In genomic region chr12:57693659-57694458, GRCh38 we compare ENCODE assay signal across 8 cellular contexts. TPM values are rescaled to one million over a fixed set of nuclear protein-coding genes. Genes with fewer than 3 reads are reported as not detected.
DNase-seq lines count a peak whose midpoint lies in the region; ATAC-seq, FAIRE-seq and TF ChIP-seq lines count a peak whose summit lies in the region.

A gene with protein sequence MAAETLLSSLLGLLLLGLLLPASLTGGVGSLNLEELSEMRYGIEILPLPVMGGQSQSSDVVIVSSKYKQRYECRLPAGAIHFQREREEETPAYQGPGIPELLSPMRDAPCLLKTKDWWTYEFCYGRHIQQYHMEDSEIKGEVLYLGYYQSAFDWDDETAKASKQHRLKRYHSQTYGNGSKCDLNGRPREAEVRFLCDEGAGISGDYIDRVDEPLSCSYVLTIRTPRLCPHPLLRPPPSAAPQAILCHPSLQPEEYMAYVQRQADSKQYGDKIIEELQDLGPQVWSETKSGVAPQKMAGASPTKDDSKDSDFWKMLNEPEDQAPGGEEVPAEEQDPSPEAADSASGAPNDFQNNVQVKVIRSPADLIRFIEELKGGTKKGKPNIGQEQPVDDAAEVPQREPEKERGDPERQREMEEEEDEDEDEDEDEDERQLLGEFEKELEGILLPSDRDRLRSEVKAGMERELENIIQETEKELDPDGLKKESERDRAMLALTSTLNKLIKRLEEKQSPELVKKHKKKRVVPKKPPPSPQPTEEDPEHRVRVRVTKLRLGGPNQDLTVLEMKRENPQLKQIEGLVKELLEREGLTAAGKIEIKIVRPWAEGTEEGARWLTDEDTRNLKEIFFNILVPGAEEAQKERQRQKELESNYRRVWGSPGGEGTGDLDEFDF (plus strand): TSS chr12:57694132. CDS start chr12:57694162, 30 bp downstream.

- H3K9me3 Mint-ChIP-seq in T-cell (no peaks in the 10 kb centered on the region), progenitor cell of endocrine pancreas (ENCODE audit: low read depth) (peaks cover 7% of the 10 kb centered on the region)

- H3K9me3 ChIP-seq in left ventricle myocardium inferior (replicated peaks): no peaks in the 10 kb centered on the region

- H3K4me1 Mint-ChIP-seq in T-cell (peaks cover 8 to 20% (median 8%) of the 10 kb centered on the region in 3 donors), progenitor cell of endocrine pancreas (ENCODE audit: low read depth) (no peaks in the 10 kb centered on the region)

- H3K36me3 ChIP-seq in left ventricle myocardium inferior: peaks cover 26% of the 10 kb centered on the region
- H3K36me3 ChIP-seq in urinary bladder (ENCODE audit: insufficient read depth): no peaks in the 10 kb centered on the region

- CTCF ChIA-PET in T-cell (lab: Charles Lee): interaction anchor here (0.5 to 1.8 kb wide), 4 partner anchors 39 to 120 kb away, joined by 3 to 6 read pairs (median 4); partner anchors contain the start of gene TSFM (in 1 of the 2)

- H3K27me3 Mint-ChIP-seq in T-cell (peaks cover 2% of the 10 kb centered on the region in 2 donors), progenitor cell of endocrine pancreas (peaks cover 24% of the 10 kb centered on the region)

- H3K4me3 ChIP-seq in left ventricle myocardium inferior (peak within 1 kb of the TSS; percentile 92), urinary bladder (ENCODE audit: low read depth, low read length) (peak within 1 kb of the TSS; percentile 65)

- H3K36me3 Mint-ChIP-seq in T-cell (peaks cover 30% of the 10 kb centered on the region), progenitor cell of endocrine pancreas (ENCODE audit: insufficient read depth) (peaks cover 18% of the 10 kb centered on the region)

- H3K4me1 ChIP-seq in left ventricle myocardium inferior (peaks cover 13% of the 10 kb centered on the region), urinary bladder (ENCODE audit: insufficient read depth) (no peaks in the 10 kb centered on the region)

- WGBS in urinary bladder: under 1% methylated on average over 45 of the region's 45 CpGs

- H3K4me3 Mint-ChIP-seq in T-cell (no peak within 1 kb of the TSS), progenitor cell of endocrine pancreas (ENCODE audit: low read depth) (no peak within 1 kb of the TSS)

- peak; percentile 74 for DNase-seq in GM12892 (ENCODE audit: insufficient read length)
- peak; percentile 99 for DNase-seq in NCI-H1436 treated with DMSO at 0.1 percent for 48 hours (lab: John Stamatoyannopoulos, UW)
- DNase-seq in T-cell: peak; percentile 81 to 100 (median 96)
- peak; percentile 100 for DNase-seq in amniotic stem cell (lab: John Stamatoyannopoulos, UW)
- DNase-seq in left ventricle myocardium inferior: peak; percentile 94
- DNase-seq in progenitor cell of endocrine pancreas (ENCODE audit: low spot score, unreplicated experiment): peak; percentile 82

- H3K27ac Mint-ChIP-seq in T-cell (peak within 1 kb of the TSS in 1 of 2 donors; percentile 28), progenitor cell of endocrine pancreas (no peak within 1 kb of the TSS)

- peak; percentile 97 for FAIRE-seq in GM12892 (lab: Jason Lieb, UNC)

- no peaks in the 10 kb centered on the region for H3K27me3 ChIP-seq in left ventricle myocardium inferior (ENCODE audit: low read depth)

- intact Hi-C loops in left ventricle myocardium inferior (cut with micrococcal nuclease): no loop called here

- POLR2A ChIA-PET in T-cell (lab: Charles Lee): interaction anchor here in 1 of 2 donors (1.1 kb wide), 1 partner anchor 9 kb away, joined by 3 read pairs; no protein-coding TSS in a partner anchor

- peak; percentile 84 for TF ChIP-seq CTCF in left ventricle myocardium inferior (IDR thresholded peaks at IDR 0.05; ENCODE audit: borderline replicate concordance)
- TF ChIP-seq CTCF in progenitor cell of endocrine pancreas (IDR thresholded peaks at IDR 0.05; ENCODE audit: unreplicated experiment): peak; percentile 66

- peak; percentile 98 for TF ChIP-seq POLR2A in GM12892 (IDR thresholded peaks at IDR 0.05; ENCODE audit: low read depth, low read length)

- H3K27ac ChIP-seq in left ventricle myocardium inferior (replicated peaks) (peak within 1 kb of the TSS; percentile 86), urinary bladder (ENCODE audit: low read depth) (peak within 1 kb of the TSS; percentile 13)

- ATAC-seq in HG02852 (IDR thresholded peaks at IDR 0.05; ENCODE audit: unreplicated experiment): peak; percentile 97
- peak; percentile 94 to 96 (median 96) for ATAC-seq in T-cell (replicated peaks in 1 of 4)

RNA-seq across cellular contexts. Expression of the gene that starts here (rescaled TPM):
- 67.8 TPM for polyA plus RNA-seq in GM12892 (2012; ENCODE audit: missing spikeins)
- total RNA-seq in T-cell (100 to 1,000 TPM; 135 to 181 (median 164) TPM), left ventricle myocardium inferior (112 TPM), progenitor cell of endocrine pancreas (197 and 204 TPM in 2 replicates), urinary bladder (137 TPM)
- 257 TPM for polyA plus RNA-seq in urinary bladder

Comparison
In these comparisons a context has a peak if more than half of its experiments do, and no peak if none do; other contexts are left out.
1. Peak in every context shown above with its lines: DNase-seq, ATAC-seq, H3K4me3 ChIP-seq and H3K27ac ChIP-seq.